Comparison of ENCODE assay signal across 6 cellular contexts in genomic region chr17:8189041-8189710, GRCh38.
A peak's percentile ranks its signal among the peaks of the same experiment; 100 is the strongest.
DNase-seq lines count a peak whose midpoint lies in the region; ATAC-seq and TF ChIP-seq lines count a peak whose summit lies in the region.

No MANE protein-coding gene starts in this region.

- peak overlapping the region; percentile 76 for H3K4me3 ChIP-seq in WI38 (ENCODE audit: low read depth, low read length)
- H3K4me3 ChIP-seq in iPS-18c (ENCODE audit: insufficient read depth, low read depth, low read length), result peak overlapping the region; percentile 78

- H3K9me3 ChIP-seq in ES-I3 (ENCODE audit: control insufficient read depth, insufficient read depth, low read length) (no peaks in the 10 kb centered on the region), iPS-18c (ENCODE audit: control insufficient read depth, insufficient read depth, low read length) (no peaks in the 10 kb centered on the region)

- H3K9ac ChIP-seq in ES-I3 (ENCODE audit: low read depth, low read length), result peak overlapping the region; percentile 75; the same call in 1 of the 2 replicates

- no peak for DNase-seq in NCI-H1694 treated with DMSO at 0.1 percent for 48 hours (lab: John Stamatoyannopoulos, UW)
- DNase-seq in GM13976 (ENCODE audit: low spot score), result no peak

- H3K4me1 ChIP-seq in ES-I3 (ENCODE audit: insufficient read depth, low read length), result peaks cover 9% of the 10 kb centered on the region

- in situ Hi-C loops in GM13976 (cut with MboI; ENCODE audit: low sequenced_read_pairs, unreplicated experiment), result no loop called here

- ATAC-seq in HG02970 (IDR thresholded peaks at IDR 0.05; ENCODE audit: low FRiP score, unreplicated experiment), result no peak

- H3K36me3 ChIP-seq in ES-I3 (ENCODE audit: insufficient read depth, low read length), result no peaks in the 10 kb centered on the region

- TF ChIP-seq CTCF in WI38 (IDR thresholded peaks at IDR 0.05; ENCODE audit: low read depth, low read length) (no peak), GM13976 (IDR thresholded peaks at IDR 0.05; ENCODE audit: borderline replicate concordance, control extremely low read depth, extremely low read depth, insufficient read depth, missing control alignments) (no peak)
